In the genomic region with DNA sequence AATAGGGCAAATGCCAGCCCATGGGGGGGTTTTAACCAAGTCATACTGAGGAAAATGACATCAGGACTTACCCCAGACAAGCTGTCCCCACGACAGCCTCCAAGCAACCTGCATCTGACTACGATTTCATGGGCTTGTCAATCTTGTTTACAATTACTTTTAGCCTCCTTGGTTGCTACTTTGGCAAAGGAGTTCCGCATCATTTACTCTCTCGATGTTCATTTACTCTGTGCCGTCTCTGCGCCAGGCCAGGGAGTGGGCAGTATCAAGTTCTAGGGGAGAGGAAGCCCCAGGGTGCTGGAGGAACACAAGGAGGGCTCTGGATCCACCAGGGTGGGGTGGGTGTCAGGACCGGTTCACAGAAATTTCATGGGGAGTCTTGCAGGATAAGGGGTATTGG, we compare ENCODE assay signal across 17 cellular contexts. TPM values are rescaled to one million over a fixed set of nuclear protein-coding genes. Genes with fewer than 3 reads are reported as not detected.
A peak's percentile ranks its signal among the peaks of the same experiment; 100 is the strongest.
DNase-seq lines count a peak whose midpoint lies in the region; ATAC-seq and TF ChIP-seq lines count a peak whose summit lies in the region.
"Had no signal": no experiment of that assay in that cellular context is flagged by ENCODE, and none has a peak within 500 bp of the region (broad histone marks: within the 10 kb centered on the region; RNA-seq: fewer than 3 reads in every experiment).

No MANE protein-coding gene starts in this region.

- H4K20me1 ChIP-seq in mammary epithelial cell (ENCODE audit: insufficient read depth, low read length): no peaks in the 10 kb centered on the region
- no peaks in the 10 kb centered on the region; the same call in 1 of the 2 replicates for H4K20me1 ChIP-seq in PC-9 (ENCODE audit: insufficient read depth)

- H3K4me2 ChIP-seq in mammary epithelial cell (ENCODE audit: insufficient read depth, low read depth, low read length): no peak overlapping the region
- no peak overlapping the region for H3K4me2 ChIP-seq in PC-9

- H3K9me3 ChIP-seq in mammary epithelial cell (replicated peaks; ENCODE audit: insufficient read depth, low read length) (no peaks in the 10 kb centered on the region), PC-9 (ENCODE audit: insufficient read depth, low read depth) (no peaks in the 10 kb centered on the region), right lobe of liver (no peaks in the 10 kb centered on the region), tibial artery (no peaks in the 10 kb centered on the region)

- WGBS in mammary epithelial cell (ENCODE audit: low coverage, missing lambda C conversion rate): 90% methylated on average over 7 of the region's 7 CpGs
- 83% methylated on average over 6 of the region's 7 CpGs for WGBS in right lobe of liver (ENCODE audit: insufficient coverage, low coverage, low lambda C conversion rate, missing lambda C conversion rate)

- H3K4me1 ChIP-seq in mammary epithelial cell (ENCODE audit: insufficient read depth, low read length): peaks cover 48% of the 10 kb centered on the region
- peaks cover 91% of the 10 kb centered on the region for H3K4me1 ChIP-seq in PC-9 (replicated peaks; ENCODE audit: insufficient read depth)
- H3K4me1 ChIP-seq in right lobe of liver: peaks cover 0 to 58% (median 16%) of the 10 kb centered on the region in 4 donors
- H3K4me1 ChIP-seq in tibial artery: peaks cover 0 to 90% (median 40%) of the 10 kb centered on the region in 4 donors

- CTCF ChIA-PET in MCF 10A (lab: Yijun Ruan, JAX) (interaction anchor here (1.2 to 4.0 kb wide), 2 partner anchors 9 to 33 kb away, joined by 3 to 32 read pairs; no protein-coding TSS in a partner anchor), mammary epithelial cell (lab: Charles Lee; ENCODE audit: low non-redundant PET) (no interaction called here), PC-9 (lab: Charles Lee) (interaction anchor here (0.5 kb wide), 1 partner anchor 300 kb away, joined by 3 read pairs; no protein-coding TSS in a partner anchor)

- H3K9me3 Mint-ChIP-seq in MCF 10A (ENCODE audit: unreplicated experiment): no peaks in the 10 kb centered on the region
- H3K9me3 Mint-ChIP-seq: H9; naive thymus-derived CD4-positive, alpha-beta T cell; stimulated activated effector memory CD8-positive, alpha-beta T cell treated with anti-CD3 and anti-CD28 coated beads, Interleukin-12 subunit alpha, Interleukin-12 subunit beta, amount 100 ng/mL, for 72 hours had no signal

- dilution Hi-C loops in mammary epithelial cell (cut with HindIII; ENCODE audit: low sequenced_read_pairs): no loop called here

- no peak for ATAC-seq in right lobe of liver
- ATAC-seq: activated CD8-positive, alpha-beta T cell treated with anti-CD3 and anti-CD28 coated beads, Interleukin-2, amount 10 ng/mL, durations not matched to agents 7 days and 5 days; K562; naive thymus-derived CD4-positive, alpha-beta T cell; stimulated activated effector memory CD8-positive, alpha-beta T cell treated with anti-CD3 and anti-CD28 coated beads, Interleukin-12 subunit alpha, Interleukin-12 subunit beta, amount 100 ng/mL, for 72 hours had no signal

- H3K4me1 Mint-ChIP-seq in MCF 10A (ENCODE audit: insufficient read depth, unreplicated experiment): peaks cover 42% of the 10 kb centered on the region
- H3K4me1 Mint-ChIP-seq: stimulated activated effector memory CD8-positive, alpha-beta T cell treated with anti-CD3 and anti-CD28 coated beads, Interleukin-12 subunit alpha, Interleukin-12 subunit beta, amount 100 ng/mL, for 72 hours had no signal

- H3K27ac ChIP-seq in mammary epithelial cell (ENCODE audit: insufficient read depth, low read depth, low read length) (no peak overlapping the region), PC-9 (peak overlapping the region; percentile 99), right lobe of liver (peak overlapping the region; percentile 63 to 98 (median 98)), tibial artery (peak overlapping the region; percentile 76 to 81)

- H3K36me3 ChIP-seq in mammary epithelial cell (ENCODE audit: insufficient read depth, low read length) (no peaks in the 10 kb centered on the region), PC-9 (ENCODE audit: low read depth) (0 out of 2 replicates have a peak, but pooled peaks cover 3% of the 10 kb centered on the region), right lobe of liver (no peaks in the 10 kb centered on the region), tibial artery (no peaks in the 10 kb centered on the region)

- no peak overlapping the region for H3K4me3 Mint-ChIP-seq in MCF 10A (ENCODE audit: unreplicated experiment)
- H3K4me3 Mint-ChIP-seq: activated CD8-positive, alpha-beta T cell treated with anti-CD3 and anti-CD28 coated beads, Interleukin-2, amount 10 ng/mL, durations not matched to agents 7 days and 5 days; H9; naive thymus-derived CD4-positive, alpha-beta T cell; stimulated activated effector memory CD8-positive, alpha-beta T cell treated with anti-CD3 and anti-CD28 coated beads, Interleukin-12 subunit alpha, Interleukin-12 subunit beta, amount 100 ng/mL, for 72 hours had no signal

- H3K79me2 ChIP-seq in mammary epithelial cell (ENCODE audit: insufficient read depth, low read length) (peaks cover 91% of the 10 kb centered on the region), PC-9 (ENCODE audit: low read depth) (peaks cover 75% of the 10 kb centered on the region)

- POLR2A ChIA-PET in MCF 10A (lab: Yijun Ruan, JAX) (interaction anchor here (1.0 kb wide), 1 partner anchor 22 kb away, joined by 3 read pairs; no protein-coding TSS in a partner anchor), PC-9 (lab: Charles Lee; ENCODE audit: unreplicated experiment) (no interaction called here)

- no peak for TF ChIP-seq CTCF in MCF 10A (IDR thresholded peaks at IDR 0.05; ENCODE audit: unreplicated experiment)
- no peak for TF ChIP-seq CTCF in mammary epithelial cell (conservative IDR thresholded peaks at IDR 0.05 in 1 of 2, IDR thresholded peaks at IDR 0.05 in 1 of 2; ENCODE audit: extremely low read depth in 1 of 2, insufficient read depth in 1 of 2, low read depth in 1 of 2, low read length in 2 of 2)
- TF ChIP-seq CTCF in PC-9 (conservative IDR thresholded peaks at IDR 0.05): no peak
- no peak for TF ChIP-seq CTCF in right lobe of liver (IDR thresholded peaks at IDR 0.05)
- no peak for TF ChIP-seq CTCF in tibial artery (IDR thresholded peaks at IDR 0.05)

- no TSS peak for BruUV-seq in MCF 10A (replicated peaks; lab: Mats Ljungman, UMichigan)
- BruUV-seq in mammary epithelial cell (replicated peaks; lab: Mats Ljungman, UMichigan): no TSS peak
- no TSS peak for BruUV-seq in PC-9 (replicated peaks; lab: Mats Ljungman, UMichigan)

- H3K36me3 Mint-ChIP-seq in MCF 10A (ENCODE audit: insufficient read depth, unreplicated experiment): no peaks in the 10 kb centered on the region
- H3K36me3 Mint-ChIP-seq: naive thymus-derived CD4-positive, alpha-beta T cell; stimulated activated effector memory CD8-positive, alpha-beta T cell treated with anti-CD3 and anti-CD28 coated beads, Interleukin-12 subunit alpha, Interleukin-12 subunit beta, amount 100 ng/mL, for 72 hours had no signal

- intact Hi-C loops in MCF 10A (cut with micrococcal nuclease): no loop called here
- intact Hi-C loops in mammary epithelial cell (cut with micrococcal nuclease): no loop called here
- intact Hi-C loops in PC-9 (cut with micrococcal nuclease; ENCODE audit: unreplicated experiment): no loop called here
- intact Hi-C loops in right lobe of liver (cut with DNase I): no loop called here
- intact Hi-C loops in tibial artery (cut with DNase I; ENCODE audit: low total_unique reads): no loop called here

- H3K4me3 ChIP-seq in mammary epithelial cell (replicated peaks in 1 of 3; ENCODE audit: insufficient read depth in 1 of 3, low read depth in 2 of 3, low read length in 3 of 3) (no peak overlapping the region), PC-9 (no peak overlapping the region), right lobe of liver (no peak overlapping the region), tibial artery (no peak overlapping the region)
- H3K4me3 ChIP-seq: K562 had no signal

- DNase-seq in MCF 10A (ENCODE audit: unreplicated experiment) (no peak), mammary epithelial cell (no peak), PC-9 (no peak), right lobe of liver (no peak), tibial artery (no peak), NCI-H1436 (lab: John Stamatoyannopoulos, UW) (no peak), dermis blood vessel endothelial cell (no peak)
- no peak for DNase-seq in stimulated activated CD4-positive, alpha-beta T cell treated with anti-CD3 and anti-CD28 coated beads, Interleukin-2, amount 100 ng/mL, for 48 hours
- DNase-seq: activated CD4-positive, alpha-beta T cell treated with anti-CD3 and anti-CD28 coated beads for 1 hour; activated CD8-positive, alpha-beta T cell treated with anti-CD3 and anti-CD28 coated beads, Interleukin-2, amount 10 ng/mL, durations not matched to agents 7 days and 5 days; H9; head of caudate nucleus; naive thymus-derived CD4-positive, alpha-beta T cell; NCI-H1436 treated with DMSO at 0.1 percent for 48 hours; SHP77 treated with DMSO at 0.1 percent for 48 hours had no signal

- no peaks in the 10 kb centered on the region for H3K9me2 ChIP-seq in PC-9 (ENCODE audit: insufficient read depth)

- H2AFZ ChIP-seq in mammary epithelial cell (ENCODE audit: low read depth, low read length): no peak overlapping the region
- H2AFZ ChIP-seq in PC-9: no peak overlapping the region

- TF ChIP-seq POLR2A in right lobe of liver (IDR thresholded peaks at IDR 0.05): no peak

- no peaks in the 10 kb centered on the region for H3K27me3 Mint-ChIP-seq in MCF 10A (ENCODE audit: insufficient read depth, unreplicated experiment)

- peaks cover 57% of the 10 kb centered on the region for H3F3A ChIP-seq in PC-9 (ENCODE audit: insufficient read depth, low read depth)

- peak overlapping the region; percentile 19 for H3K27ac Mint-ChIP-seq in MCF 10A (ENCODE audit: low read depth, unreplicated experiment)
- H3K27ac Mint-ChIP-seq: activated CD8-positive, alpha-beta T cell treated with anti-CD3 and anti-CD28 coated beads, Interleukin-2, amount 10 ng/mL, durations not matched to agents 7 days and 5 days; H9; naive thymus-derived CD4-positive, alpha-beta T cell; stimulated activated effector memory CD8-positive, alpha-beta T cell treated with anti-CD3 and anti-CD28 coated beads, Interleukin-12 subunit alpha, Interleukin-12 subunit beta, amount 100 ng/mL, for 72 hours had no signal

- in situ Hi-C loops in mammary epithelial cell (cut with MboI; ENCODE audit: low sequenced_read_pairs in 2 of 2): no loop called here

- no peak overlapping the region for H3K9ac ChIP-seq in mammary epithelial cell (ENCODE audit: insufficient read depth, low read length)

- H3K27me3 ChIP-seq in mammary epithelial cell (ENCODE audit: insufficient read depth, low read length): no peaks in the 10 kb centered on the region
- H3K27me3 ChIP-seq in PC-9 (ENCODE audit: insufficient read depth, low read depth): no peaks in the 10 kb centered on the region
- no peaks in the 10 kb centered on the region for H3K27me3 ChIP-seq in right lobe of liver
- H3K27me3 ChIP-seq in tibial artery: no peaks in the 10 kb centered on the region

RNA-seq across cellular contexts. Expression of a gene that starts 23.9 kb away (rescaled TPM):
- total RNA-seq in MCF 10A (2022): 6.3 and 6.9 TPM in 2 replicates
- 10 to 100 TPM; 23.0 to 41.8 TPM for total RNA-seq in mammary epithelial cell
- 18.2 TPM for polyA plus RNA-seq in mammary epithelial cell
- 31.8 TPM for polyA minus RNA-seq in mammary epithelial cell
- 19.0 and 20.2 TPM in 2 replicates for total RNA-seq in PC-9 (2021)
- 10 to 100 TPM; 15.0 to 33.3 (median 30.0) TPM for total RNA-seq in right lobe of liver
- total RNA-seq in dermis blood vessel endothelial cell: 2.8 and 3.6 TPM in 2 replicates
- polyA plus RNA-seq: K562; naive thymus-derived CD4-positive, alpha-beta T cell had no signal
